1 cellular context compared by ENCODE assay signal in genomic region chr19:42095814-42096230, GRCh38.
TF ChIP-seq lines count a peak whose summit lies in the region.

No MANE protein-coding gene starts in this region.

TF ChIP-seq in WTC11, 78 proteins besides CTCF, POLR2A, EP300 and RAD21 (continued from another document and continues in another):
- TF ChIP-seq ARID4B (CRISPR knock-in tag; IDR thresholded peaks at IDR 0.05; ENCODE audit: borderline replicate concordance) (0 out of 2 replicates have a peak, but pooled peaks have one; percentile 30), MYBL2 (CRISPR knock-in tag; IDR thresholded peaks at IDR 0.05) (peak; percentile 58; the same call in 1 of the 2 replicates), SP1 (CRISPR knock-in tag; conservative IDR thresholded peaks at IDR 0.05) (peak; percentile 92), FOXP4 (CRISPR knock-in tag; IDR thresholded peaks at IDR 0.05) (no peak), NFYB (CRISPR knock-in tag; conservative IDR thresholded peaks at IDR 0.05; ENCODE audit: low read depth) (no peak), FOXK1 (CRISPR knock-in tag; IDR thresholded peaks at IDR 0.05) (peak; percentile 36; the same call in 1 of the 2 replicates), TEAD1 (CRISPR knock-in tag; IDR thresholded peaks at IDR 0.05) (peak; percentile 64; the same call in 1 of the 2 replicates), USF1 (CRISPR knock-in tag; IDR thresholded peaks at IDR 0.05) (no peak; the same call in 1 of the 2 replicates), PRDM15 (CRISPR knock-in tag; IDR thresholded peaks at IDR 0.05) (no peak), ERG (CRISPR knock-in tag; IDR thresholded peaks at IDR 0.05) (no peak), ZNF317 (CRISPR knock-in tag; IDR thresholded peaks at IDR 0.05; ENCODE audit: borderline replicate concordance, low read depth) (no peak), CREB1 (CRISPR knock-in tag; IDR thresholded peaks at IDR 0.05) (no peak), MAX (CRISPR knock-in tag; IDR thresholded peaks at IDR 0.05) (peak; percentile 97), SOX15 (CRISPR knock-in tag; IDR thresholded peaks at IDR 0.05) (no peak), CDX4 (CRISPR knock-in tag; IDR thresholded peaks at IDR 0.05; ENCODE audit: borderline replicate concordance) (no peak), SMAD3 (CRISPR knock-in tag; IDR thresholded peaks at IDR 0.05; ENCODE audit: borderline replicate concordance) (0 out of 2 replicates have a peak, but pooled peaks have one; percentile 44), IRF1 (CRISPR knock-in tag; IDR thresholded peaks at IDR 0.05) (no peak), E2F4 (CRISPR knock-in tag; IDR thresholded peaks at IDR 0.05; ENCODE audit: borderline replicate concordance, low read depth) (no peak), CBFB (CRISPR knock-in tag; IDR thresholded peaks at IDR 0.05; ENCODE audit: low read depth) (no peak), HMGXB4 (CRISPR knock-in tag; IDR thresholded peaks at IDR 0.05) (no peak), ZNF121 (CRISPR knock-in tag; IDR thresholded peaks at IDR 0.05) (peak; percentile 26; the same call in 1 of the 2 replicates), USF2 (CRISPR knock-in tag; IDR thresholded peaks at IDR 0.05) (no peak), FOXP1 (CRISPR knock-in tag; IDR thresholded peaks at IDR 0.05; ENCODE audit: borderline replicate concordance) (peak; percentile 78; the same call in 1 of the 2 replicates), ZNF416 (CRISPR knock-in tag; IDR thresholded peaks at IDR 0.05) (no peak), ZNF263 (CRISPR knock-in tag; IDR thresholded peaks at IDR 0.05; ENCODE audit: low read depth) (no peak), ZBTB21 (CRISPR knock-in tag; IDR thresholded peaks at IDR 0.05; ENCODE audit: borderline replicate concordance) (no peak), GTF2I (CRISPR knock-in tag; conservative IDR thresholded peaks at IDR 0.05) (no peak), PREB (CRISPR knock-in tag; IDR thresholded peaks at IDR 0.05; ENCODE audit: borderline replicate concordance) (no peak), FOXJ3 (CRISPR knock-in tag; IDR thresholded peaks at IDR 0.05; ENCODE audit: borderline replicate concordance) (no peak), ZNF396 (CRISPR knock-in tag; IDR thresholded peaks at IDR 0.05; ENCODE audit: borderline replicate concordance) (no peak), PRRX2 (CRISPR knock-in tag; IDR thresholded peaks at IDR 0.05) (no peak)
